Comparison of ENCODE assay signal across 9 cellular contexts in genomic region chr11:67615455-67616430, GRCh38. TPM values are rescaled to one million over a fixed set of nuclear protein-coding genes. Genes with fewer than 3 reads are reported as not detected.
DNase-seq lines count a peak whose midpoint lies in the region; ATAC-seq and TF ChIP-seq lines count a peak whose summit lies in the region.
"Had no signal": no experiment of that assay in that cellular context is flagged by ENCODE, and none has a peak within 500 bp of the region (broad histone marks: within the 10 kb centered on the region; RNA-seq: fewer than 3 reads in every experiment).

No MANE protein-coding gene starts in this region.

- H3K4me3 Mint-ChIP-seq in activated CD4-positive, alpha-beta memory T cell treated with anti-CD3 and anti-CD28 coated beads, Interleukin-2, amount 10 ng/mL, durations not matched to agents 7 days and 5 days = no peak overlapping the region

- no peak for ATAC-seq in GM19467 (IDR thresholded peaks at IDR 0.05; ENCODE audit: unreplicated experiment)

- peaks cover 35% of the 10 kb centered on the region for H3K4me1 Mint-ChIP-seq in activated CD4-positive, alpha-beta memory T cell treated with anti-CD3 and anti-CD28 coated beads, Interleukin-2, amount 10 ng/mL, durations not matched to agents 7 days and 5 days

- CTCF ChIA-PET in activated CD4-positive, alpha-beta memory T cell treated with anti-CD3 and anti-CD28 coated beads, Interleukin-2, amount 10 ng/mL, durations not matched to agents 7 days and 5 days (lab: Charles Lee) = interaction anchor here (0.8 to 4.0 kb wide), 9 partner anchors 11 to 264 kb away, joined by 3 to 57 read pairs (median 5); partner anchors contain the start of gene NUDT8

- TF ChIP-seq CTCF in NB4 (IDR thresholded peaks at IDR 0.05; ENCODE audit: low read depth, low read length) = peak; percentile 76
- TF ChIP-seq CTCF in fibroblast of villous mesenchyme (IDR thresholded peaks at IDR 0.05; ENCODE audit: insufficient read depth, low read depth, low read length) = peak; percentile 41

- H3K36me3 Mint-ChIP-seq in activated CD4-positive, alpha-beta memory T cell treated with anti-CD3 and anti-CD28 coated beads, Interleukin-2, amount 10 ng/mL, durations not matched to agents 7 days and 5 days (ENCODE audit: low read depth) = peaks cover 23% of the 10 kb centered on the region

- POLR2A ChIA-PET in activated CD4-positive, alpha-beta memory T cell treated with anti-CD3 and anti-CD28 coated beads, Interleukin-2, amount 10 ng/mL, durations not matched to agents 7 days and 5 days (lab: Charles Lee) = interaction anchor here (0.7 to 3.8 kb wide), 5 partner anchors 11 to 178 kb away, joined by 3 to 38 read pairs (median 5); partner anchors contain the start of genes NUDT8 and PTPRCAP

- H3K4me3 ChIP-seq in NB4 (ENCODE audit: low read depth, low read length) (no peak overlapping the region), fibroblast of villous mesenchyme (ENCODE audit: low read depth, low read length) (no peak overlapping the region)

- H3K27ac Mint-ChIP-seq in activated CD4-positive, alpha-beta memory T cell treated with anti-CD3 and anti-CD28 coated beads, Interleukin-2, amount 10 ng/mL, durations not matched to agents 7 days and 5 days = peak overlapping the region; percentile 96

- H3K27me3 Mint-ChIP-seq in activated CD4-positive, alpha-beta memory T cell treated with anti-CD3 and anti-CD28 coated beads, Interleukin-2, amount 10 ng/mL, durations not matched to agents 7 days and 5 days = peaks cover 3% of the 10 kb centered on the region

- TF ChIP-seq POLR2A in NB4 (IDR thresholded peaks at IDR 0.05; ENCODE audit: extremely low read depth, insufficient read length) = no peak

- DNase-seq in NCI-H1417 (lab: John Stamatoyannopoulos, UW) = peak in 2 of 3 experiments; percentile 65 to 67
- no peak for DNase-seq in NCI-H1417 treated with DMSO at 0.1 percent for 48 hours (lab: John Stamatoyannopoulos, UW)
- peak; percentile 70 for DNase-seq in NB4 (ENCODE audit: low read depth)
- DNase-seq in activated CD4-positive, alpha-beta memory T cell treated with anti-CD3 and anti-CD28 coated beads, Interleukin-2, amount 10 ng/mL, durations not matched to agents 7 days and 5 days = peak; percentile 75
- DNase-seq in fibroblast of villous mesenchyme (ENCODE audit: low read depth) = no peak
- peak; percentile 55 for DNase-seq in stimulated activated CD4-positive, alpha-beta T cell treated with anti-CD3 and anti-CD28 coated beads, Interleukin-12 subunit alpha, Interleukin-12 subunit beta, amount 100 ng/mL, for 4 hours
- no peak for DNase-seq in KG1 (lab: John Stamatoyannopoulos, UW)

- H3K9me3 Mint-ChIP-seq in activated CD4-positive, alpha-beta memory T cell treated with anti-CD3 and anti-CD28 coated beads, Interleukin-2, amount 10 ng/mL, durations not matched to agents 7 days and 5 days = no peaks in the 10 kb centered on the region

RNA-seq across cellular contexts. Expression of gene NDUFV1, which starts 9.0 kb away (rescaled TPM):
- total RNA-seq in activated CD4-positive, alpha-beta memory T cell treated with anti-CD3 and anti-CD28 coated beads, Interleukin-2, amount 10 ng/mL, durations not matched to agents 7 days and 5 days = 100 to 1,000 TPM; 174 to 193 TPM
- total RNA-seq in fibroblast of villous mesenchyme = 140 and 178 TPM in 2 replicates

RNA-seq across cellular contexts. Expression of gene NUDT8, which starts 14.0 kb away (rescaled TPM):
- total RNA-seq in activated CD4-positive, alpha-beta memory T cell treated with anti-CD3 and anti-CD28 coated beads, Interleukin-2, amount 10 ng/mL, durations not matched to agents 7 days and 5 days = 10 to 100 TPM in 1 of 2 experiments, 1 to 10 TPM in 1; 9.3 to 10.8 TPM
- total RNA-seq in fibroblast of villous mesenchyme = 4.7 and 5.8 TPM in 2 replicates

RNA-seq across cellular contexts. Expression of gene TBX10, which starts 23.8 kb away (rescaled TPM):
- total RNA-seq in activated CD4-positive, alpha-beta memory T cell treated with anti-CD3 and anti-CD28 coated beads, Interleukin-2, amount 10 ng/mL, durations not matched to agents 7 days and 5 days = not detected
- total RNA-seq in fibroblast of villous mesenchyme = not detected in 2 replicates
- total RNA-seq: aorta had no signal

RNA-seq across cellular contexts. Expression of gene GSTP1, which starts 32.1 kb away (rescaled TPM):
- total RNA-seq in activated CD4-positive, alpha-beta memory T cell treated with anti-CD3 and anti-CD28 coated beads, Interleukin-2, amount 10 ng/mL, durations not matched to agents 7 days and 5 days = 100 to 1,000 TPM; 195 to 198 TPM
- 495 and 721 TPM in 2 replicates for total RNA-seq in fibroblast of villous mesenchyme

RNA-seq across cellular contexts. Expression of gene ACY3, which starts 34.8 kb away (rescaled TPM):
- total RNA-seq in activated CD4-positive, alpha-beta memory T cell treated with anti-CD3 and anti-CD28 coated beads, Interleukin-2, amount 10 ng/mL, durations not matched to agents 7 days and 5 days = under 1 TPM; 0.18 to 0.25 TPM
- total RNA-seq in fibroblast of villous mesenchyme = not detected in 2 replicates
- total RNA-seq: aorta had no signal

Comparison
In these comparisons a context has a peak if more than half of its experiments do, and no peak if none do; other contexts are left out.
1. DNase-seq: peak in NCI-H1417 (2 of 3), NB4 (single experiment), activated CD4-positive, alpha-beta memory T cell treated with anti-CD3 and anti-CD28 coated beads, Interleukin-2, amount 10 ng/mL, durations not matched to agents 7 days and 5 days (single experiment) and stimulated activated CD4-positive, alpha-beta T cell treated with anti-CD3 and anti-CD28 coated beads, Interleukin-12 subunit alpha, Interleukin-12 subunit beta, amount 100 ng/mL, for 4 hours (single experiment); none in NCI-H1417 treated with DMSO at 0.1 percent for 48 hours (single experiment), fibroblast of villous mesenchyme (single experiment) and KG1 (single experiment).